In the genomic region with DNA sequence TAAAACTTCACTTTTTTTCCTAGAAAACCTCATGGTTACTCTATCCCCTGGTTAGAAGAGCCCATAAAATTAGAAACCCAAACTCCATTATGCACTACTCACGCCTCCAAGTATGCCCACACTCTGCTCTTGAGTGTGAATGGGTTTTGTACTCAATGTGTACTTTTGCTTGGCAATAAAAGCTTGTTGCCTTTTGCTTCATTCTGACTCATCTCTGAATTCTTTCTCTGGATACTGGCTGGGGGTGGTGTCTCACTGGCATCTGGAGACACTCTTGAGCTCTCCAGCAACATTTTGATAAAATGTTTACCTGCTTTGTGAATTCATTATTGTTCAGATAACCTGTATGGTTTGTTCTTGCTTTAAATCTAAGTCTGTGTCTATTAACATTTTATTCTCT, we compare ENCODE assay signal across 20 cellular contexts.
A peak's percentile ranks its signal among the peaks of the same experiment; 100 is the strongest.
DNase-seq lines count a peak whose midpoint lies in the region; ATAC-seq and TF ChIP-seq lines count a peak whose summit lies in the region.
"Had no signal": no experiment of that assay in that cellular context is flagged by ENCODE, and none has a peak within 500 bp of the region (broad histone marks: within the 10 kb centered on the region; RNA-seq: fewer than 3 reads in every experiment).

No MANE protein-coding gene starts in this region.

- TF ChIP-seq CTCF in HEK293 (tag by site-specific recombination; IDR thresholded peaks at IDR 0.05) = no peak
- no peak for TF ChIP-seq CTCF in RWPE2 (IDR thresholded peaks at IDR 0.05; ENCODE audit: poor library complexity, severe bottlenecking)
- TF ChIP-seq CTCF in brain microvascular endothelial cell (IDR thresholded peaks at IDR 0.05; ENCODE audit: low read depth, low read length, missing control alignments) = no peak

- POLR2A ChIA-PET in HEK293 (lab: Yijun Ruan, JAX) = no interaction called here

- in situ Hi-C loops in brain microvascular endothelial cell (cut with HindIII; ENCODE audit: low pct_ligation_motif_present, low sequenced_read_pairs) = no loop called here

- H3K27me3 ChIP-seq in RWPE2 (ENCODE audit: insufficient read depth, poor library complexity, severe bottlenecking) (no peaks in the 10 kb centered on the region), brain microvascular endothelial cell (replicated peaks) (no peaks in the 10 kb centered on the region)
- H3K27me3 ChIP-seq: MG63, SJCRH30, spleen had no signal

- H3K4me3 ChIP-seq in HEK293 (ENCODE audit: low read depth, low read length) (no peak overlapping the region), RWPE2 (ENCODE audit: severe bottlenecking) (no peak overlapping the region), brain microvascular endothelial cell (ENCODE audit: low read depth, low read length) (no peak overlapping the region)
- H3K4me3 ChIP-seq: lower lobe of right lung, MG63, SJCRH30, spleen had no signal

- H3K9me3 ChIP-seq in HEK293 (ENCODE audit: control insufficient read depth, insufficient read depth, low read depth, low read length) (no peaks in the 10 kb centered on the region), RWPE2 (ENCODE audit: severe bottlenecking) (no peaks in the 10 kb centered on the region)
- H3K9me3 ChIP-seq: lower lobe of right lung, MG63, SJCRH30, spleen had no signal

- CTCF ChIA-PET in HEK293 (lab: Yijun Ruan, JAX) = no interaction called here

- H3K36me3 ChIP-seq in HEK293 (ENCODE audit: control insufficient read depth in 2 of 2, insufficient read depth in 1 of 2, low read length in 2 of 2) = no peaks in the 10 kb centered on the region
- H3K36me3 ChIP-seq in RWPE2 (ENCODE audit: low read depth) = no peaks in the 10 kb centered on the region
- no peaks in the 10 kb centered on the region for H3K36me3 ChIP-seq in brain microvascular endothelial cell (replicated peaks)
- H3K36me3 ChIP-seq: lower lobe of right lung, MG63, SJCRH30, spleen had no signal

- H3K4me1 ChIP-seq in HEK293 (ENCODE audit: control insufficient read depth, insufficient read depth, low read length) (no peaks in the 10 kb centered on the region), RWPE2 (ENCODE audit: insufficient read depth, poor library complexity, severe bottlenecking) (peaks cover 3% of the 10 kb centered on the region)
- H3K4me1 ChIP-seq: lower lobe of right lung, spleen had no signal

- H3K27ac ChIP-seq in HEK293 (ENCODE audit: extremely low read depth, low read depth, low read length) (no peak overlapping the region), RWPE2 (ENCODE audit: poor library complexity, severe bottlenecking) (no peak overlapping the region), brain microvascular endothelial cell (no peak overlapping the region)
- H3K27ac ChIP-seq: lower lobe of right lung, SJCRH30, spleen had no signal

- ATAC-seq in RWPE2 (ENCODE audit: low read depth) (peak; percentile 95), HG03139 (IDR thresholded peaks at IDR 0.05; ENCODE audit: unreplicated experiment) (no peak), GM18868 (IDR thresholded peaks at IDR 0.05; ENCODE audit: unreplicated experiment) (no peak)
- ATAC-seq: activated naive CD4-positive, alpha-beta T cell treated with anti-CD3 and anti-CD28 coated beads, Interleukin-2, amount 50 U/mL, for 72 hours; lower lobe of right lung; naive thymus-derived CD8-positive, alpha-beta T cell had no signal

- peak; percentile 46 for DNase-seq in A172 (ENCODE audit: low spot score)
- no peak for DNase-seq in RWPE2 (ENCODE audit: low spot score)
- DNase-seq in iris pigment epithelial cell (ENCODE audit: low read depth) = peak; percentile 4
- no peak for DNase-seq in brain microvascular endothelial cell
- no peak for DNase-seq in effector CD4-positive, alpha-beta T cell
- DNase-seq: activated CD4-positive, alpha-beta T cell treated with anti-CD3 and anti-CD28 coated beads, Interleukin-2, amount 10 ng/mL, durations not matched to agents 7 days and 5 days; central memory CD4-positive, alpha-beta T cell; endodermal cell; lower lobe of right lung; MG63; naive thymus-derived CD8-positive, alpha-beta T cell; NCI-H187; NK-92 treated with Interleukin-12 subunit alpha and Interleukin-12 subunit beta, amount 100 ng/mL, for 24 hours; spleen; stimulated activated naive CD4-positive, alpha-beta T cell had no signal

TF ChIP-seq in HEK293, 187 proteins besides CTCF, POLR2A, EP300 and RAD21:
- TF ChIP-seq SP2 (tag by site-specific recombination; IDR thresholded peaks at IDR 0.05) (no peak), EGR2 (tag by site-specific recombination; IDR thresholded peaks at IDR 0.05; ENCODE audit: low read depth) (peak; percentile 29; the same call in 1 of the 2 replicates), ZFHX2 (tag by site-specific recombination; conservative IDR thresholded peaks at IDR 0.05) (peak; percentile 24; the same call in 1 of the 2 replicates)
TF ChIP-seq in HEK293: peak in this region for 2.

Comparison
In these comparisons a context has a peak if more than half of its experiments do, and no peak if none do; other contexts are left out.
1. DNase-seq: peak in A172 (single experiment) and iris pigment epithelial cell (single experiment); none in RWPE2 (single experiment), brain microvascular endothelial cell (single experiment) and effector CD4-positive, alpha-beta T cell (single experiment).